1 cellular context compared by ENCODE assay signal in the genomic region with DNA sequence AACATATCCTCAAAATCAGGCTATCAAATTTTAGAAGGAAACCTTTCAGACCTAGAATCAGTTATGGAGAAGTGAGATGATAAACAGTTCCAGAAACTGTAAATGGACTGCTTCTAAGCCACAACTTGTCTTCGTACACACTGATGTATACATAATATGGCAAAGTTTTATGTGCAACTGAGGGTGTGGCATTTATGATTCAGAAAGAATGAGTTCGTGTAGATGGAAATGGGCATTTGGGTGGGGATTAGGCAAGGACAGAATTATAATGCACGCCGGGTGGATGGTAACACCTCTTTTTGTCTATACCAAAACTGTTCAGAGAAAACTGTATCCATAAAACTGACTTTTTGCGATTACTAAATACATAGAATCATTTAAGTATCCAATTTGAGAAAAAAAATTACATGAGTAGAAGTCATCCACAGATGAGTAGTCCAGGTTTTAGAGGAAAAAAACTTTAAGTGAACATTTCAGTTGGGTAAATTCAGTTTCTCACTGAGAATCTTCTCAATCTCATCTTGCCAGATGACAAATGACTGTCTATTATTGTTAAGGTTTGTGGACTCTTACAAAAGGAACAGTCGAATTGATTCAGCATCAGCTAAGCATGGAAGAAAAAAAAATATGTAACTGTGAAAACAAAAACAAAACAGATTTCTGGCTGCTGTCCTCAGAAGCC.
TF ChIP-seq lines count a peak whose summit lies in the region.

No MANE protein-coding gene starts in this region.

TF ChIP-seq in K562, 482 proteins besides CTCF, POLR2A, EP300 and RAD21:
- TF ChIP-seq FOXP1 (CRISPR knock-in tag; IDR thresholded peaks at IDR 0.05) (no peak), ETV6 (IDR thresholded peaks at IDR 0.05; ENCODE audit: borderline replicate concordance in 1 of 2, low read depth in 2 of 2, low read length in 1 of 2) (no peak), ETV6 (CRISPR knock-in tag; IDR thresholded peaks at IDR 0.05; ENCODE audit: borderline replicate concordance) (no peak), FIP1L1 (IDR thresholded peaks at IDR 0.05; ENCODE audit: low read depth, low read length, poor library complexity, severe bottlenecking) (no peak)
